31 cellular contexts compared by ENCODE assay signal in genomic region chr2:168452781-168453180, GRCh38.
"Had no signal": no experiment of that assay in that cellular context is flagged by ENCODE, and none has a peak within 500 bp of the region (broad histone marks: within the 10 kb centered on the region; RNA-seq: fewer than 3 reads in every experiment).

No MANE protein-coding gene starts in this region.

- H3K27ac ChIP-seq: ascending aorta, epithelial cell of prostate had no signal

- ATAC-seq: activated CD4-positive, alpha-beta T cell treated with anti-CD3 and anti-CD28 coated beads for 36 hours; activated CD8-positive, alpha-beta memory T cell treated with anti-CD3 and anti-CD28 coated beads, Interleukin-2, amount 10 ng/mL, durations not matched to agents 7 days and 5 days; activated CD8-positive, alpha-beta T cell treated with anti-CD3 and anti-CD28 coated beads, Interleukin-2, amount 10 ng/mL, durations not matched to agents 7 days and 5 days; effector memory CD8-positive, alpha-beta T cell; T-helper 17 cell had no signal

- H3K36me3 ChIP-seq: ascending aorta had no signal

- FAIRE-seq: colon, frontal cortex had no signal

- DNase-seq: activated CD4-positive, alpha-beta memory T cell treated with anti-CD3 and anti-CD28 coated beads for 36 hours; activated CD4-positive, alpha-beta T cell treated with anti-CD3 and anti-CD28 coated beads for 36 hours; activated CD4-positive, alpha-beta T cell treated with anti-CD3 and anti-CD28 coated beads, Interleukin-2, amount 10 ng/mL, durations not matched to agents 24 days and 14 days; activated CD4-positive, CD25-positive, alpha-beta regulatory T cell; activated CD4-positive, CD25-positive, alpha-beta regulatory T cell treated with anti-CD3 and anti-CD28 coated beads, Interleukin-2, amount 50 U/mL, for 72 hours; activated CD8-positive, alpha-beta memory T cell treated with anti-CD3 and anti-CD28 coated beads, Interleukin-2, amount 10 ng/mL, durations not matched to agents 7 days and 5 days; activated CD8-positive, alpha-beta memory T cell treated with anti-CD3 and anti-CD28 coated beads, Interleukin-2, amount 50 U/mL, for 4 hours; activated CD8-positive, alpha-beta T cell treated with anti-CD3 and anti-CD28 coated beads, Interleukin-2, amount 10 ng/mL, durations not matched to agents 7 days and 5 days; activated effector memory CD4-positive, alpha-beta T cell treated with anti-CD3 and anti-CD28 coated beads, Interleukin-2, amount 50 U/mL, for 16 hours; activated naive CD4-positive, alpha-beta T cell treated with anti-CD3 and anti-CD28 coated beads for 36 hours; activated naive CD8-positive, alpha-beta T cell treated with anti-CD3 and anti-CD28 coated beads, Interleukin-2, amount 10 ng/mL, durations not matched to agents 7 days and 5 days; activated T-cell treated with anti-CD3 and anti-CD28 coated beads, Interleukin-2, amount 50 U/mL, for 1 hour; activated T-cell treated with anti-CD3 and anti-CD28 coated beads, Interleukin-2, amount 50 U/mL, for 48 hours; caudate nucleus; cortex of kidney; dermis blood vessel endothelial cell; effector CD4-positive, alpha-beta T cell; effector memory CD8-positive, alpha-beta T cell; foreskin fibroblast; head of caudate nucleus; T-helper 1 cell; T-helper 17 cell had no signal

- H3K27ac Mint-ChIP-seq: activated CD4-positive, alpha-beta memory T cell treated with anti-CD3 and anti-CD28 coated beads for 36 hours; activated CD4-positive, alpha-beta T cell treated with anti-CD3 and anti-CD28 coated beads for 36 hours; activated CD4-positive, alpha-beta T cell treated with anti-CD3 and anti-CD28 coated beads, Interleukin-2, amount 10 ng/mL, durations not matched to agents 24 days and 14 days; activated CD8-positive, alpha-beta memory T cell treated with anti-CD3 and anti-CD28 coated beads, Interleukin-2, amount 10 ng/mL, durations not matched to agents 7 days and 5 days; activated CD8-positive, alpha-beta T cell treated with anti-CD3 and anti-CD28 coated beads, Interleukin-2, amount 10 ng/mL, durations not matched to agents 7 days and 5 days; activated naive CD4-positive, alpha-beta T cell treated with anti-CD3 and anti-CD28 coated beads for 36 hours; activated naive CD4-positive, alpha-beta T cell treated with anti-CD3 and anti-CD28 coated beads, Interleukin-2, amount 50 U/mL, for 24 hours; activated naive CD8-positive, alpha-beta T cell treated with anti-CD3 and anti-CD28 coated beads, Interleukin-2, amount 10 ng/mL, durations not matched to agents 7 days and 5 days; activated T-helper 1 cell treated with anti-CD3 and anti-CD28 coated beads, Interleukin-12 subunit alpha, Interleukin-12 subunit beta, Interleukin-2, Interleukin-4 antibody, amounts not matched to agents 30 ng/mL and 10 ng/mL and 1 ng/mL, durations not matched to agents 14 hours and 24 hours and 36 hours; activated T-helper 2 cell treated with anti-CD3 and anti-CD28 coated beads, Interferon-gamma antibody, Interleukin-2, Interleukin-4, amounts not matched to agents 10 μg/mL and 5 μg/mL and 100 μg/mL, durations not matched to agents 14 hours and 24 hours and 36 hours; brain; effector memory CD8-positive, alpha-beta T cell; T-helper 17 cell; T-helper 2 cell treated with Interferon-gamma antibody and Interleukin-4, amounts not matched to agents 5 μg/mL and 100 μg/mL, for 36 hours had no signal

- H3K9me3 Mint-ChIP-seq: activated CD4-positive, alpha-beta memory T cell treated with anti-CD3 and anti-CD28 coated beads for 36 hours; activated naive CD4-positive, alpha-beta T cell treated with anti-CD3 and anti-CD28 coated beads for 36 hours; activated naive CD4-positive, alpha-beta T cell treated with anti-CD3 and anti-CD28 coated beads, Interleukin-2, amount 50 U/mL, for 24 hours; effector memory CD8-positive, alpha-beta T cell; T-helper 2 cell treated with Interferon-gamma antibody and Interleukin-4, amounts not matched to agents 5 μg/mL and 100 μg/mL, for 36 hours had no signal

- H3K9me3 ChIP-seq: ascending aorta had no signal

- H3K4me3 Mint-ChIP-seq: activated CD4-positive, alpha-beta memory T cell treated with anti-CD3 and anti-CD28 coated beads for 36 hours; activated CD4-positive, alpha-beta T cell treated with anti-CD3 and anti-CD28 coated beads for 36 hours; activated CD4-positive, alpha-beta T cell treated with anti-CD3 and anti-CD28 coated beads, Interleukin-2, amount 10 ng/mL, durations not matched to agents 24 days and 14 days; activated CD8-positive, alpha-beta memory T cell treated with anti-CD3 and anti-CD28 coated beads, Interleukin-2, amount 10 ng/mL, durations not matched to agents 7 days and 5 days; activated CD8-positive, alpha-beta T cell treated with anti-CD3 and anti-CD28 coated beads, Interleukin-2, amount 10 ng/mL, durations not matched to agents 7 days and 5 days; activated naive CD4-positive, alpha-beta T cell treated with anti-CD3 and anti-CD28 coated beads for 36 hours; activated naive CD4-positive, alpha-beta T cell treated with anti-CD3 and anti-CD28 coated beads, Interleukin-2, amount 50 U/mL, for 24 hours; activated naive CD8-positive, alpha-beta T cell treated with anti-CD3 and anti-CD28 coated beads, Interleukin-2, amount 10 ng/mL, durations not matched to agents 7 days and 5 days; activated T-helper 1 cell treated with anti-CD3 and anti-CD28 coated beads, Interleukin-12 subunit alpha, Interleukin-12 subunit beta, Interleukin-2, Interleukin-4 antibody, amounts not matched to agents 30 ng/mL and 10 ng/mL and 1 ng/mL, durations not matched to agents 14 hours and 24 hours and 36 hours; brain; effector memory CD8-positive, alpha-beta T cell; T-helper 17 cell; T-helper 2 cell treated with Interferon-gamma antibody and Interleukin-4, amounts not matched to agents 5 μg/mL and 100 μg/mL, for 36 hours had no signal

- H3K27me3 ChIP-seq: ascending aorta had no signal

- H3K27me3 Mint-ChIP-seq: activated CD4-positive, alpha-beta T cell treated with anti-CD3 and anti-CD28 coated beads, Interleukin-2, amount 10 ng/mL, durations not matched to agents 24 days and 14 days; activated naive CD4-positive, alpha-beta T cell treated with anti-CD3 and anti-CD28 coated beads, Interleukin-2, amount 50 U/mL, for 24 hours; activated naive CD8-positive, alpha-beta T cell treated with anti-CD3 and anti-CD28 coated beads, Interleukin-2, amount 10 ng/mL, durations not matched to agents 7 days and 5 days; T-helper 17 cell had no signal

- H3K4me1 Mint-ChIP-seq: brain had no signal

- H3K4me3 ChIP-seq: ascending aorta had no signal

- H3K36me3 Mint-ChIP-seq: activated CD4-positive, alpha-beta memory T cell treated with anti-CD3 and anti-CD28 coated beads for 36 hours; activated CD8-positive, alpha-beta memory T cell treated with anti-CD3 and anti-CD28 coated beads, Interleukin-2, amount 10 ng/mL, durations not matched to agents 7 days and 5 days; activated naive CD4-positive, alpha-beta T cell treated with anti-CD3 and anti-CD28 coated beads, Interleukin-2, amount 50 U/mL, for 24 hours; brain had no signal
